8 cellular contexts compared by ENCODE assay signal in genomic region chr21:41283211-41283818, GRCh38. TPM values are rescaled to one million over a fixed set of nuclear protein-coding genes. Genes with fewer than 3 reads are reported as not detected.
DNase-seq lines count a peak whose midpoint lies in the region; ATAC-seq and TF ChIP-seq lines count a peak whose summit lies in the region.

No MANE protein-coding gene starts in this region.

- peak; percentile 67 to 78 for DNase-seq in AML-193 (lab: John Stamatoyannopoulos, UW)
- DNase-seq in MG63, result peak; percentile 23
- peak; percentile 54 for DNase-seq in Panc1 (ENCODE audit: low read depth, low spot score)
- peak; percentile 23 for DNase-seq in activated naive CD8-positive, alpha-beta T cell treated with anti-CD3 and anti-CD28 coated beads, Interleukin-2, amount 50 U/mL, for 24 hours
- DNase-seq in heart left ventricle, result peak in 2 of 5 donors; percentile 41 to 43
- DNase-seq in renal cortical epithelial cell (ENCODE audit: low read depth), result peak; percentile 79

- peak; percentile 74 for TF ChIP-seq CTCF in Panc1 (IDR thresholded peaks at IDR 0.05)
- peak; percentile 60 to 87 (median 78) for TF ChIP-seq CTCF in heart left ventricle (IDR thresholded peaks at IDR 0.05)

- POLR2A ChIA-PET in Panc1 (lab: Charles Lee), result interaction anchor here (0.6 kb wide), 2 partner anchors 289 to 626 kb away, joined by 3 to 5 read pairs; no protein-coding TSS in a partner anchor

- BruUV-seq in Panc1 (replicated peaks; lab: Mats Ljungman, UMichigan), result no TSS peak

- H3K4me3 Mint-ChIP-seq in activated naive CD8-positive, alpha-beta T cell treated with anti-CD3 and anti-CD28 coated beads, Interleukin-2, amount 50 U/mL, for 24 hours, result no peak overlapping the region

- in situ Hi-C loops in Panc1 (cut with HindIII; ENCODE audit: low pct_unique_long_range_greater_than_20kb, low sequenced_read_pairs), result no loop called here

- H3K27ac Mint-ChIP-seq in activated naive CD8-positive, alpha-beta T cell treated with anti-CD3 and anti-CD28 coated beads, Interleukin-2, amount 50 U/mL, for 24 hours, result no peak overlapping the region

- no peaks in the 10 kb centered on the region for H3K4me1 ChIP-seq in Panc1 (ENCODE audit: control insufficient read depth, insufficient read depth, low read length)
- H3K4me1 ChIP-seq in heart left ventricle, result peaks cover 0 to 4% (median 0%) of the 10 kb centered on the region in 12 donors

- TF ChIP-seq POLR2A in heart left ventricle (IDR thresholded peaks at IDR 0.05), result no peak

- peaks cover 6% of the 10 kb centered on the region for H3K27me3 Mint-ChIP-seq in activated naive CD8-positive, alpha-beta T cell treated with anti-CD3 and anti-CD28 coated beads, Interleukin-2, amount 50 U/mL, for 24 hours

- no peaks in the 10 kb centered on the region for H3K9me3 Mint-ChIP-seq in activated naive CD8-positive, alpha-beta T cell treated with anti-CD3 and anti-CD28 coated beads, Interleukin-2, amount 50 U/mL, for 24 hours

- H3K36me3 ChIP-seq in MG63 (no peaks in the 10 kb centered on the region; the same call in 1 of the 2 replicates), Panc1 (ENCODE audit: control insufficient read depth, insufficient read depth, low read length) (no peaks in the 10 kb centered on the region), heart left ventricle (no peaks in the 10 kb centered on the region)

- H3K27me3 ChIP-seq in MG63 (peaks cover 11% of the 10 kb centered on the region), Panc1 (ENCODE audit: control insufficient read depth, insufficient read depth, low read length) (peaks cover 3% of the 10 kb centered on the region; the same call in 1 of the 2 replicates), heart left ventricle (peaks cover 0 to 7% (median 0%) of the 10 kb centered on the region in 9 donors)

- H3K9me3 ChIP-seq in MG63 (no peaks in the 10 kb centered on the region), Panc1 (ENCODE audit: control insufficient read depth, insufficient read depth, low read depth, low read length) (no peaks in the 10 kb centered on the region), heart left ventricle (no peaks in the 10 kb centered on the region)

- H3K4me3 ChIP-seq in MG63 (no peak overlapping the region), Panc1 (ENCODE audit: low read depth in 2 of 2, low read length in 2 of 2) (no peak overlapping the region), heart left ventricle (no peak overlapping the region)

- no peaks in the 10 kb centered on the region for H3K4me1 Mint-ChIP-seq in activated naive CD8-positive, alpha-beta T cell treated with anti-CD3 and anti-CD28 coated beads, Interleukin-2, amount 50 U/mL, for 24 hours

- H3K27ac ChIP-seq in Panc1 (ENCODE audit: low read length), result no peak overlapping the region
- no peak overlapping the region for H3K27ac ChIP-seq in heart left ventricle

- CTCF ChIA-PET in Panc1 (lab: Charles Lee), result interaction anchor here (0.6 to 2.0 kb wide), 11 partner anchors 8 to 534 kb away, joined by 3 to 16 read pairs (median 4); no protein-coding TSS in a partner anchor

- intact Hi-C loops in Panc1 (cut with micrococcal nuclease; ENCODE audit: unreplicated experiment), result loop anchor here (2.0 to 5.0 kb wide), 3 partner anchors 74 to 327 kb away; no protein-coding TSS in a partner anchor
- intact Hi-C loops in heart left ventricle (cut with DNase I), result loop anchor here (1.0 to 10.0 kb wide), 10 partner anchors 74 to 831 kb away; no protein-coding TSS in a partner anchor

- no peaks in the 10 kb centered on the region for H3K36me3 Mint-ChIP-seq in activated naive CD8-positive, alpha-beta T cell treated with anti-CD3 and anti-CD28 coated beads, Interleukin-2, amount 50 U/mL, for 24 hours (ENCODE audit: low read depth)

- 18 to 20% (median 19%) methylated on average over 8 of the region's 8 CpGs for WGBS in heart left ventricle, 4 donors

- ATAC-seq in GM18873 (IDR thresholded peaks at IDR 0.05; ENCODE audit: low FRiP score, unreplicated experiment) (peak; percentile 49), Panc1 (peak; percentile 98), heart left ventricle (peak; percentile 58 to 92 (median 91)), HG03521 (IDR thresholded peaks at IDR 0.05; ENCODE audit: unreplicated experiment) (no peak)
- ATAC-seq in activated naive CD8-positive, alpha-beta T cell treated with anti-CD3 and anti-CD28 coated beads, Interleukin-2, amount 50 U/mL, for 24 hours, result peak; percentile 81

RNA-seq across cellular contexts. Expression of gene FAM3B, which starts 33.3 kb away (rescaled TPM):
- not detected in 2 replicates for total RNA-seq in MG63 (2014; rRNA removed; shearing (Covaris generic); ENCODE audit: low replicate concordance)
- total RNA-seq in Panc1 (2021; ENCODE audit: unreplicated experiment), result not detected
- polyA plus RNA-seq in Panc1 (2012; ENCODE audit: insufficient read length), result not detected
- total RNA-seq in heart left ventricle, result under 1 TPM in 1 of 9 donors, not detected in 8; 0.54 TPM
- polyA plus RNA-seq in heart left ventricle, result under 1 TPM in 1 of 2 donors, not detected in 1; 0.10 TPM
- total RNA-seq in renal cortical epithelial cell, result 4.2 TPM in 1 of 2 replicates, not detected in the other
